In genomic region chr6:111680013-111680712, GRCh38 we compare ENCODE assay signal across 18 cellular contexts.
A peak's percentile ranks its signal among the peaks of the same experiment; 100 is the strongest.
DNase-seq lines count a peak whose midpoint lies in the region; ATAC-seq and TF ChIP-seq lines count a peak whose summit lies in the region.
"Had no signal": no experiment of that assay in that cellular context is flagged by ENCODE, and none has a peak within 500 bp of the region (broad histone marks: within the 10 kb centered on the region; RNA-seq: fewer than 3 reads in every experiment).

No MANE protein-coding gene starts in this region.

- H3K36me3 ChIP-seq in transverse colon: no peaks in the 10 kb centered on the region

- intact Hi-C loops in left cardiac atrium (cut with DNase I): no loop called here
- intact Hi-C loops in Right ventricle myocardium inferior (cut with DNase I): no loop called here
- intact Hi-C loops in transverse colon (cut with DNase I; ENCODE audit: low total_unique reads): no loop called here

- peak; percentile 34 to 46 for ATAC-seq in left cardiac atrium
- no peak for ATAC-seq in Right ventricle myocardium inferior
- ATAC-seq in central memory CD8-positive, alpha-beta T cell (replicated peaks; ENCODE audit: extremely low read depth, poor library complexity, severe bottlenecking): no peak
- no peak for ATAC-seq in natural killer cell treated with Interleukin-12 subunit alpha and Interleukin-12 subunit beta and Interleukin-15 and Interleukin-18, amount 100 ng/mL, for 72 hours
- ATAC-seq: PC-3 had no signal

- no peaks in the 10 kb centered on the region for H3K27me3 ChIP-seq in transverse colon
- H3K27me3 ChIP-seq: upper lobe of left lung had no signal

- TF ChIP-seq POLR2A in transverse colon (IDR thresholded peaks at IDR 0.05): no peak

- peak overlapping the region; percentile 64 for H3K27ac Mint-ChIP-seq in central memory CD8-positive, alpha-beta T cell (ENCODE audit: low read depth)
- peak overlapping the region; percentile 15 to 51 for H3K27ac Mint-ChIP-seq in natural killer cell treated with Interleukin-12 subunit alpha and Interleukin-12 subunit beta and Interleukin-15 and Interleukin-18, amount 100 ng/mL, for 72 hours
- H3K27ac Mint-ChIP-seq: activated naive CD8-positive, alpha-beta T cell treated with anti-CD3 and anti-CD28 coated beads, Interleukin-2, amount 10 ng/mL, durations not matched to agents 7 days and 5 days had no signal

- H3K4me1 Mint-ChIP-seq in central memory CD8-positive, alpha-beta T cell: peaks cover 63% of the 10 kb centered on the region
- peaks cover 50 to 54% of the 10 kb centered on the region in 2 donors for H3K4me1 Mint-ChIP-seq in natural killer cell treated with Interleukin-12 subunit alpha and Interleukin-12 subunit beta and Interleukin-15 and Interleukin-18, amount 100 ng/mL, for 72 hours (ENCODE audit: low read depth in 2 of 2)

- DNase-seq in left cardiac atrium: no peak
- DNase-seq in Right ventricle myocardium inferior (ENCODE audit: missing footprints): no peak
- no peak for DNase-seq in central memory CD8-positive, alpha-beta T cell (ENCODE audit: low spot score in 2 of 2)
- no peak for DNase-seq in natural killer cell treated with Interleukin-12 subunit alpha and Interleukin-12 subunit beta and Interleukin-15 and Interleukin-18, amount 100 ng/mL, for 72 hours (ENCODE audit: low spot score)
- DNase-seq in RPMI8226: no peak
- no peak for DNase-seq in SIG-M5 (lab: John Stamatoyannopoulos, UW)
- DNase-seq in transverse colon: no peak
- no peak for DNase-seq in NCI-H526 (lab: John Stamatoyannopoulos, UW)
- DNase-seq: activated CD4-positive, alpha-beta T cell treated with anti-CD3 and anti-CD28 coated beads for 1 hour; activated CD8-positive, alpha-beta memory T cell treated with anti-CD3 and anti-CD28 coated beads, Interleukin-2, amount 50 U/mL, for 48 hours; activated naive CD8-positive, alpha-beta T cell treated with anti-CD3 and anti-CD28 coated beads, Interleukin-2, amount 10 ng/mL, durations not matched to agents 7 days and 5 days; DND-41; effector CD8-positive, alpha-beta T cell; NCI-H2171; NCI-H774; PC-3; upper lobe of left lung had no signal

- in situ Hi-C loops in transverse colon (cut with MboI; ENCODE audit: low pct_ligation_motif_present in 1 of 4, low pct_unique_long_range_greater_than_20kb in 1 of 4, low sequenced_read_pairs in 3 of 4): no loop called here

- no peaks in the 10 kb centered on the region for H3K27me3 Mint-ChIP-seq in central memory CD8-positive, alpha-beta T cell
- no peaks in the 10 kb centered on the region for H3K27me3 Mint-ChIP-seq in natural killer cell treated with Interleukin-12 subunit alpha and Interleukin-12 subunit beta and Interleukin-15 and Interleukin-18, amount 100 ng/mL, for 72 hours
- H3K27me3 Mint-ChIP-seq: activated naive CD8-positive, alpha-beta T cell treated with anti-CD3 and anti-CD28 coated beads, Interleukin-2, amount 10 ng/mL, durations not matched to agents 7 days and 5 days had no signal

- no peak for TF ChIP-seq CTCF in transverse colon (IDR thresholded peaks at IDR 0.05)

- H3K9me3 ChIP-seq in transverse colon: no peaks in the 10 kb centered on the region
- H3K9me3 ChIP-seq: upper lobe of left lung had no signal

- 88 to 93% methylated on average over 7 of the region's 7 CpGs for WGBS in transverse colon (ENCODE audit: low coverage in 1 of 2), 2 donors

- H3K27ac ChIP-seq in transverse colon: no peak overlapping the region
- H3K27ac ChIP-seq: SK-N-MC, upper lobe of left lung had no signal

- H3K9me3 Mint-ChIP-seq in central memory CD8-positive, alpha-beta T cell: no peaks in the 10 kb centered on the region
- no peaks in the 10 kb centered on the region for H3K9me3 Mint-ChIP-seq in natural killer cell treated with Interleukin-12 subunit alpha and Interleukin-12 subunit beta and Interleukin-15 and Interleukin-18, amount 100 ng/mL, for 72 hours
- H3K9me3 Mint-ChIP-seq: activated naive CD8-positive, alpha-beta T cell treated with anti-CD3 and anti-CD28 coated beads, Interleukin-2, amount 10 ng/mL, durations not matched to agents 7 days and 5 days had no signal

- no peak overlapping the region for H3K4me3 Mint-ChIP-seq in central memory CD8-positive, alpha-beta T cell
- no peak overlapping the region for H3K4me3 Mint-ChIP-seq in natural killer cell treated with Interleukin-12 subunit alpha and Interleukin-12 subunit beta and Interleukin-15 and Interleukin-18, amount 100 ng/mL, for 72 hours
- H3K4me3 Mint-ChIP-seq: activated naive CD8-positive, alpha-beta T cell treated with anti-CD3 and anti-CD28 coated beads, Interleukin-2, amount 10 ng/mL, durations not matched to agents 7 days and 5 days had no signal

- peaks cover 81% of the 10 kb centered on the region for H3K36me3 Mint-ChIP-seq in central memory CD8-positive, alpha-beta T cell (ENCODE audit: insufficient read depth)
- H3K36me3 Mint-ChIP-seq in natural killer cell treated with Interleukin-12 subunit alpha and Interleukin-12 subunit beta and Interleukin-15 and Interleukin-18, amount 100 ng/mL, for 72 hours: peaks cover 29% of the 10 kb centered on the region

- H3K4me3 ChIP-seq in transverse colon: no peak overlapping the region
- H3K4me3 ChIP-seq: SK-N-MC, upper lobe of left lung had no signal

- H3K4me1 ChIP-seq in transverse colon: peaks cover 0 to 58% (median 29%) of the 10 kb centered on the region in 4 donors

- no peak for TF ChIP-seq EP300 in transverse colon (IDR thresholded peaks at IDR 0.05; ENCODE audit: low read depth)

Comparison
In these comparisons a context has a peak if more than half of its experiments do, and no peak if none do; other contexts are left out.
1. ATAC-seq: peak in left cardiac atrium (2 of 2); none in Right ventricle myocardium inferior (single experiment), central memory CD8-positive, alpha-beta T cell (single experiment) and natural killer cell treated with Interleukin-12 subunit alpha and Interleukin-12 subunit beta and Interleukin-15 and Interleukin-18, amount 100 ng/mL, for 72 hours (0 of 2).